9 cellular contexts compared by ENCODE assay signal in genomic region chr1:95086949-95087533, GRCh38. TPM values are rescaled to one million over a fixed set of nuclear protein-coding genes. Genes with fewer than 3 reads are reported as not detected.
DNase-seq lines count a peak whose midpoint lies in the region; ATAC-seq and TF ChIP-seq lines count a peak whose summit lies in the region.
"Had no signal": no experiment of that assay in that cellular context is flagged by ENCODE, and none has a peak within 500 bp of the region (broad histone marks: within the 10 kb centered on the region; RNA-seq: fewer than 3 reads in every experiment).

No MANE protein-coding gene starts in this region.

- H3K4me1 ChIP-seq in left ventricle myocardium inferior, result peaks cover 23% of the 10 kb centered on the region
- no peaks in the 10 kb centered on the region for H3K4me1 ChIP-seq in upper lobe of right lung

- H3K4me1 Mint-ChIP-seq in immature natural killer cell, result no peaks in the 10 kb centered on the region

- H3K27ac ChIP-seq in left ventricle myocardium inferior (replicated peaks) (peak overlapping the region; percentile 84), upper lobe of right lung (no peak overlapping the region)
- H3K27ac ChIP-seq: C4-2B had no signal

- intact Hi-C loops in left ventricle myocardium inferior (cut with micrococcal nuclease) (no loop called here), upper lobe of right lung (cut with DNase I) (no loop called here)

- H3K27me3 ChIP-seq in left ventricle myocardium inferior (ENCODE audit: low read depth) (no peaks in the 10 kb centered on the region), upper lobe of right lung (no peaks in the 10 kb centered on the region)

- H3K9me3 ChIP-seq in left ventricle myocardium inferior (replicated peaks) (peaks cover 11% of the 10 kb centered on the region), upper lobe of right lung (no peaks in the 10 kb centered on the region)

- H3K4me3 Mint-ChIP-seq in immature natural killer cell, result no peak overlapping the region

- H3K27ac Mint-ChIP-seq in immature natural killer cell, result no peak overlapping the region

- TF ChIP-seq CTCF in left ventricle myocardium inferior (IDR thresholded peaks at IDR 0.05; ENCODE audit: borderline replicate concordance) (no peak), upper lobe of right lung (IDR thresholded peaks at IDR 0.05) (no peak)

- H3K4me3 ChIP-seq in left ventricle myocardium inferior, result no peak overlapping the region
- no peak overlapping the region for H3K4me3 ChIP-seq in upper lobe of right lung

- H3K36me3 ChIP-seq in left ventricle myocardium inferior (no peaks in the 10 kb centered on the region), upper lobe of right lung (no peaks in the 10 kb centered on the region)

- H3K36me3 Mint-ChIP-seq in immature natural killer cell, result no peaks in the 10 kb centered on the region

- ATAC-seq in SK-N-SH treated with all-trans-retinoic acid at 6 μM for 48 hours (peak; percentile 95), upper lobe of right lung (peak; percentile 62), HG02763 (IDR thresholded peaks at IDR 0.05; ENCODE audit: unreplicated experiment) (no peak)

- DNase-seq in NOMO-1 treated with DMSO at 0.1 percent for 48 hours (lab: John Stamatoyannopoulos, UW; ENCODE audit: unreplicated experiment) (peak; percentile 40), NOMO-1 treated with dmso at 0.1 percent for 144 hours (lab: John Stamatoyannopoulos, UW; ENCODE audit: unreplicated experiment) (no peak), left ventricle myocardium inferior (no peak), upper lobe of right lung (no peak), pons (ENCODE audit: low spot score) (no peak), immature natural killer cell (no peak)

- H3K9me3 Mint-ChIP-seq in immature natural killer cell, result peaks cover 0 to 2% (median 0%) of the 10 kb centered on the region in 6 donors

- peaks cover 1 to 12% (median 7%) of the 10 kb centered on the region in 3 donors for H3K27me3 Mint-ChIP-seq in immature natural killer cell (ENCODE audit: low read depth in 3 of 3)

TF ChIP-seq in SK-N-SH treated with all-trans-retinoic acid at 6 μM for 48 hours, 23 proteins besides CTCF, POLR2A, EP300 and RAD21:
- peak; percentile 38 for TF ChIP-seq ISL1 (CRISPR knock-in tag; IDR thresholded peaks at IDR 0.05)
- no peak for TF ChIP-seq BACH2 (CRISPR knock-in tag; IDR thresholded peaks at IDR 0.05; ENCODE audit: borderline replicate concordance)
- TF ChIP-seq CSDC2 (CRISPR knock-in tag; IDR thresholded peaks at IDR 0.05), result peak; percentile 83; the same call in 1 of the 2 replicates
- TF ChIP-seq PATZ1 (CRISPR knock-in tag; IDR thresholded peaks at IDR 0.05; ENCODE audit: borderline replicate concordance), result peak; percentile 71; the same call in 1 of the 2 replicates
- TF ChIP-seq CREB5 (CRISPR knock-in tag; IDR thresholded peaks at IDR 0.05; ENCODE audit: low read depth), result no peak
- no peak for TF ChIP-seq TCF4 (CRISPR knock-in tag; IDR thresholded peaks at IDR 0.05; ENCODE audit: borderline replicate concordance)
- no peak for TF ChIP-seq TSHZ2 (CRISPR knock-in tag; IDR thresholded peaks at IDR 0.05)
- no peak for TF ChIP-seq OSR1 (CRISPR knock-in tag; IDR thresholded peaks at IDR 0.05)
- TF ChIP-seq GLIS3 (CRISPR knock-in tag; IDR thresholded peaks at IDR 0.05), result no peak
- no peak for TF ChIP-seq ZNF70 (CRISPR knock-in tag; IDR thresholded peaks at IDR 0.05)
- TF ChIP-seq ZC3H10 (CRISPR knock-in tag; IDR thresholded peaks at IDR 0.05), result no peak
- no peak for TF ChIP-seq SNAI2 (CRISPR knock-in tag; IDR thresholded peaks at IDR 0.05)
- no peak for TF ChIP-seq TOX (CRISPR knock-in tag; IDR thresholded peaks at IDR 0.05; ENCODE audit: borderline replicate concordance)
- no peak for TF ChIP-seq ESRRG (CRISPR knock-in tag; IDR thresholded peaks at IDR 0.05)
- TF ChIP-seq RARB (CRISPR knock-in tag; IDR thresholded peaks at IDR 0.05), result no peak
- TF ChIP-seq PPARA (CRISPR knock-in tag; IDR thresholded peaks at IDR 0.05; ENCODE audit: borderline replicate concordance), result no peak
- TF ChIP-seq ZFP30 (CRISPR knock-in tag; IDR thresholded peaks at IDR 0.05), result no peak
- no peak for TF ChIP-seq CSRNP3 (CRISPR knock-in tag; IDR thresholded peaks at IDR 0.05)
- 0 out of 2 replicates have a peak, but pooled peaks have one; percentile 21 for TF ChIP-seq ZFP3 (CRISPR knock-in tag; IDR thresholded peaks at IDR 0.05)

RNA-seq across cellular contexts. Expression of gene ALG14, which starts 14.3 kb away (rescaled TPM):
- total RNA-seq in left ventricle myocardium inferior (2.6 TPM), upper lobe of right lung (3.4 TPM)
- polyA plus RNA-seq in immature natural killer cell, result 1 to 10 TPM; 3.1 to 5.4 (median 3.2) TPM

RNA-seq across cellular contexts. Expression of gene TLCD4, which starts 30.1 kb away (rescaled TPM):
- total RNA-seq in left ventricle myocardium inferior (75.7 TPM), upper lobe of right lung (13.6 TPM)
- not detected for polyA plus RNA-seq in immature natural killer cell
